7 cellular contexts compared by ENCODE assay signal in the genomic region with DNA sequence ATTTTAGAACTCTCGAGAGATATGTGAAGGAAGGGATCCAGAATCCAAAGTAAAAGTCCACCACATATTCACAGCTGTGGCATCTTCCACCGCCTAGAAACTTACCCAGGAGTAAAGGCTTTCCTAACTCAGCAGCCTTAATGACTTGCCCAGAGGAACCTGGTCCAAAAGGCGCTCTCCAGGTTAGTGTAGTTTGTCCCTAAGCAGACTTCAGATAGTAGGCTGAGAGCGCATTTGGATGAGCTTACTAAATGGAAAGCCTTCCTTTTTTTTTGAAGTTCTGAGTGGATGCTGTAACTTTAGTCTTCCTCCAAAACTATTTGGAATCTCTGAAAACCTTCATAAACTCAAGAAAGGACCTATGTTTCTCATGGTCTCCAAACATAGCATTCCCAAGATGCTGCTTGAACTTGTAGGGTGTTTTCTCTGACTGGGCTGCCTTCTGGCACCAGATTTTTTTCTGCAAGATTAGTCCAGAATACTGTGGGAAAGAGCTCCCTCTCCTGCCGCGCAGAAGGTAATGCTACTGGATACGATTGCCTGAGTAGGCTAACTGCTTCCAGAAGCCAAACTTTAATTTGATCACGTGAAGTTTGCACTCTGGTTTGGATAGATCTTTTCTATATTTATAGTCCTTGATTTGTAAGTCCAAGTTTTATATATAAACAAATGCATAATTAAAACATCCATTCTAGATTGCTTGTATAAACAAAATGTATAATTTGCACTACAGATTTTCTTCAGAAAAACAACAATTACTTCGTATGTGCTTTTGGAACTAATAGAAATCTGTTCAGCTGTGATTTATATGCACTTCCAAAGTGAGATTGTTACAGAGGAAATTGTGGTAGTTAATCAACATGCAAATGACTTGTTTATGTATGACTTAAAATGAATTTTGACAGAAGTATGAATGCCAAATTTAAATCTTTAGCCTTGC. TPM values are rescaled to one million over a fixed set of nuclear protein-coding genes. Genes with fewer than 3 reads are reported as not detected.
A peak's percentile ranks its signal among the peaks of the same experiment; 100 is the strongest.
DNase-seq lines count a peak whose midpoint lies in the region; FAIRE-seq and TF ChIP-seq lines count a peak whose summit lies in the region.

No MANE protein-coding gene starts in this region.

- no peak overlapping the region for H2AFZ ChIP-seq in endothelial cell of umbilical vein (ENCODE audit: low read depth, low read length)

- TF ChIP-seq POLR2A in endothelial cell of umbilical vein (IDR thresholded peaks at IDR 0.05; ENCODE audit: low read depth, low read length), result no peak
- no peak for TF ChIP-seq POLR2A in lower leg skin (IDR thresholded peaks at IDR 0.05)

- H4K20me1 ChIP-seq in endothelial cell of umbilical vein (replicated peaks; ENCODE audit: control insufficient read depth, extremely low read depth, insufficient read depth, low read length), result no peaks in the 10 kb centered on the region

- POLR2A ChIA-PET in endothelial cell of umbilical vein (lab: Charles Lee), result interaction anchor here (0.6 kb wide), 1 partner anchor 210 kb away, joined by 5 read pairs; no protein-coding TSS in a partner anchor

- 38 to 40% methylated on average over 9 of the region's 9 CpGs for WGBS in lower leg skin, 2 donors

- no peaks in the 10 kb centered on the region for H3K9me1 ChIP-seq in endothelial cell of umbilical vein (replicated peaks; ENCODE audit: control insufficient read depth, extremely low read depth, insufficient read depth, low read length)

- peak; percentile 78 for TF ChIP-seq CTCF in GM12865 (IDR thresholded peaks at IDR 0.05; ENCODE audit: insufficient read depth, low read depth, low read length, missing control alignments)
- TF ChIP-seq CTCF in endothelial cell of umbilical vein (IDR thresholded peaks at IDR 0.05; ENCODE audit: extremely low read depth in 1 of 2, insufficient read depth in 1 of 2, low read depth in 1 of 2, low read length in 2 of 2), result peak; percentile 77 to 84
- no peak for TF ChIP-seq CTCF in lower leg skin (IDR thresholded peaks at IDR 0.05)

- H3K36me3 ChIP-seq in H7 (replicated peaks; ENCODE audit: control insufficient read depth, insufficient read depth, low read length) (no peaks in the 10 kb centered on the region), endothelial cell of umbilical vein (ENCODE audit: control insufficient read depth in 2 of 2, extremely low read depth in 1 of 2, insufficient read depth in 2 of 2, low read length in 2 of 2) (no peaks in the 10 kb centered on the region)

- no peaks in the 10 kb centered on the region for H3K9me3 ChIP-seq in endothelial cell of umbilical vein (replicated peaks; ENCODE audit: control insufficient read depth, insufficient read depth, low read length)

- H3K4me1 ChIP-seq in endothelial cell of umbilical vein (ENCODE audit: control insufficient read depth, extremely low read depth, insufficient read depth, low read length), result peaks cover 14% of the 10 kb centered on the region

- H3K27me3 ChIP-seq in H7 (ENCODE audit: control insufficient read depth, insufficient read depth, low read length) (no peaks in the 10 kb centered on the region), endothelial cell of umbilical vein (ENCODE audit: control insufficient read depth in 2 of 2, insufficient read depth in 2 of 2, low read length in 2 of 2) (peaks cover 0 to 4% of the 10 kb centered on the region in 2 experiments)

- no peaks in the 10 kb centered on the region for H3K79me2 ChIP-seq in endothelial cell of umbilical vein (ENCODE audit: control insufficient read depth, insufficient read depth, low read length)

- CTCF ChIA-PET in endothelial cell of umbilical vein (lab: Charles Lee), result interaction anchor here (0.6 to 7.9 kb wide), 46 partner anchors 9 to 1204 kb away, joined by 3 to 217 read pairs (median 3); a partner anchor contains a TSS

- intact Hi-C loops in endothelial cell of umbilical vein (cut with micrococcal nuclease) (loop anchor here (1.0 to 5.0 kb wide), 9 partner anchors 19 to 988 kb away; a partner anchor contains a TSS), lower leg skin (cut with DNase I; ENCODE audit: low total_unique reads) (no loop called here)

- H3K27ac ChIP-seq in endothelial cell of umbilical vein (ENCODE audit: insufficient read depth, low read depth, low read length), result no peak overlapping the region

- H3K4me2 ChIP-seq in endothelial cell of umbilical vein (ENCODE audit: insufficient read depth, low read length), result no peak overlapping the region

- peak; percentile 55 for DNase-seq in GM12865 (ENCODE audit: low read depth)
- DNase-seq in H7, result peak; percentile 52
- DNase-seq in M059J (ENCODE audit: low read depth), result peak; percentile 42
- peak; percentile 86 for DNase-seq in RKO (ENCODE audit: low spot score)
- peak; percentile 76 for DNase-seq in endothelial cell of umbilical vein (ENCODE audit: low read depth, low spot score)
- peak; percentile 69 for DNase-seq in middle frontal gyrus (ENCODE audit: extremely low spot score, low spot score)
- no peak for DNase-seq in lower leg skin (ENCODE audit: low spot score in 2 of 2)

- dilution Hi-C loops in endothelial cell of umbilical vein (cut with MboI; ENCODE audit: extremely low pct_ligation_motif_present, low sequenced_read_pairs), result no loop called here

- no peak overlapping the region for H3K9ac ChIP-seq in endothelial cell of umbilical vein (replicated peaks; ENCODE audit: extremely low read depth, insufficient read depth, low read length)

- FAIRE-seq in endothelial cell of umbilical vein (lab: Jason Lieb, UNC), result peak; percentile 83

- BruUV-seq in endothelial cell of umbilical vein (replicated peaks; lab: Mats Ljungman, UMichigan), result no TSS peak

- H3K4me3 ChIP-seq in GM12865 (ENCODE audit: low read depth, low read length) (no peak overlapping the region), H7 (ENCODE audit: insufficient read depth, low read depth, low read length) (no peak overlapping the region), endothelial cell of umbilical vein (replicated peaks in 1 of 3; ENCODE audit: insufficient read depth in 1 of 3, low read depth in 1 of 3, low read length in 3 of 3) (no peak overlapping the region), lower leg skin (ENCODE audit: low read depth, poor library complexity, severe bottlenecking) (no peak overlapping the region)

TF ChIP-seq in endothelial cell of umbilical vein, 7 proteins besides CTCF, POLR2A, EP300 and RAD21:
- no peak for TF ChIP-seq POLR2AphosphoS5 (IDR thresholded peaks at IDR 0.05; ENCODE audit: insufficient read depth, low read depth, low read length)
- no peak for TF ChIP-seq MYC (IDR thresholded peaks at IDR 0.05; ENCODE audit: low read depth, low read length)
- no peak for TF ChIP-seq JUN (IDR thresholded peaks at IDR 0.05; ENCODE audit: borderline replicate concordance, insufficient read depth, insufficient read length, low read depth)
- TF ChIP-seq, protein P1, sequence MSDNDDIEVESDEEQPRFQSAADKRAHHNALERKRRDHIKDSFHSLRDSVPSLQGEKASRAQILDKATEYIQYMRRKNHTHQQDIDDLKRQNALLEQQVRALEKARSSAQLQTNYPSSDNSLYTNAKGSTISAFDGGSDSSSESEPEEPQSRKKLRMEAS (IDR thresholded peaks at IDR 0.05; ENCODE audit: insufficient read depth, insufficient read length), result no peak
- TF ChIP-seq EZH2 (IDR thresholded peaks at IDR 0.05; ENCODE audit: borderline replicate concordance, low read depth, low read length, severe bottlenecking), result no peak
- no peak for TF ChIP-seq FOS (IDR thresholded peaks at IDR 0.05; ENCODE audit: borderline replicate concordance, insufficient read depth, low read length)
- TF ChIP-seq GATA2 (IDR thresholded peaks at IDR 0.05; ENCODE audit: insufficient read depth, insufficient read length, low read depth, low read length), result no peak

RNA-seq across cellular contexts. Expression of a gene that starts 19.6 kb away (rescaled TPM):
- 12.9 and 20.0 TPM in 2 replicates for total RNA-seq in H7 (2014; rRNA removed; shearing (Covaris generic))
- 3.8 and 6.2 TPM in 2 replicates for total RNA-seq in M059J (2014; rRNA removed; shearing (Covaris generic))
- 2.1 and 2.2 TPM in 2 replicates for total RNA-seq in endothelial cell of umbilical vein
- polyA plus RNA-seq in endothelial cell of umbilical vein, result 0.59 and 0.92 TPM in 2 replicates
- 0.59 and 0.79 TPM in 2 replicates for polyA plus RNA-seq in endothelial cell of umbilical vein (2011; cell fraction: cytosol; rRNA removed)
- polyA plus RNA-seq in endothelial cell of umbilical vein (2011; cell fraction: nucleus; rRNA removed), result 0.32 and 0.34 TPM in 2 replicates
- 6.6 and 8.0 TPM in 2 replicates for polyA plus RNA-seq in endothelial cell of umbilical vein (2012)
- polyA minus RNA-seq in endothelial cell of umbilical vein, result 2.0 and 3.1 TPM in 2 replicates
- not detected for polyA minus RNA-seq in endothelial cell of umbilical vein (2011; cell fraction: cytosol; rRNA and poly(A)+ RNA removed)
- polyA minus RNA-seq in endothelial cell of umbilical vein (2011; cell fraction: nucleus; rRNA and poly(A)+ RNA removed), result 0.96 and 1.0 TPM in 2 replicates
- 1 to 10 TPM; 3.9 to 8.0 (median 5.3) TPM for total RNA-seq in lower leg skin

Comparison
In these comparisons a context has a peak if more than half of its experiments do, and no peak if none do; other contexts are left out.
1. DNase-seq: peak in GM12865 (single experiment), H7 (single experiment), M059J (single experiment), RKO (single experiment), endothelial cell of umbilical vein (single experiment) and middle frontal gyrus (single experiment); none in lower leg skin (0 of 2).
2. CTCF ChIP-seq: peak in GM12865 (single experiment) and endothelial cell of umbilical vein (2 of 2); none in lower leg skin (0 of 3).